2 cellular contexts compared by ENCODE assay signal in genomic region chr15:67854358-67854757, GRCh38.
TF ChIP-seq lines count a peak whose summit lies in the region.

No MANE protein-coding gene starts in this region.

TF ChIP-seq in Ishikawa, 13 proteins besides CTCF, POLR2A, EP300 and RAD21:
- no peak for TF ChIP-seq TAF1 (IDR thresholded peaks at IDR 0.05; ENCODE audit: low read depth)
- no peak for TF ChIP-seq TCF12 (IDR thresholded peaks at IDR 0.05; ENCODE audit: low read depth)
- peak; percentile 45 for TF ChIP-seq NFIC (IDR thresholded peaks at IDR 0.05)
- TF ChIP-seq CREB1 (IDR thresholded peaks at IDR 0.05; ENCODE audit: low read depth), result no peak

TF ChIP-seq in K562, 482 proteins besides CTCF, POLR2A, EP300 and RAD21:
- TF ChIP-seq RHOXF2B (CRISPR knock-in tag; conservative IDR thresholded peaks at IDR 0.05) (no peak), TFAM (CRISPR knock-in tag; conservative IDR thresholded peaks at IDR 0.05) (no peak), POLR3G (IDR thresholded peaks at IDR 0.05; ENCODE audit: extremely low read depth, insufficient read length, insufficient replicate concordance) (no peak), NFIC (IDR thresholded peaks at IDR 0.05) (peak; percentile 79), RAD51 (IDR thresholded peaks at IDR 0.05; ENCODE audit: borderline replicate concordance, low read depth) (0 out of 2 replicates have a peak, but pooled peaks have one; percentile 23)
